In genomic region chr17:82205720-82206508, GRCh38 we compare ENCODE assay signal across 8 cellular contexts. TPM values are rescaled to one million over a fixed set of nuclear protein-coding genes. Genes with fewer than 3 reads are reported as not detected.
DNase-seq lines count a peak whose midpoint lies in the region; ATAC-seq, FAIRE-seq and TF ChIP-seq lines count a peak whose summit lies in the region.

No MANE protein-coding gene starts in this region.

- intact Hi-C loops in HepG2 (cut with micrococcal nuclease; ENCODE audit: unreplicated experiment), result loop anchor here (2.0 kb wide), 1 partner anchor 31 kb away; no protein-coding TSS in a partner anchor

- peak; percentile 91 for FAIRE-seq in HepG2 (lab: Jason Lieb, UNC)

- no peaks in the 10 kb centered on the region for H3K79me2 ChIP-seq in HepG2 (ENCODE audit: insufficient read depth, low read length)

- WGBS in HepG2 (ENCODE audit: low lambda C conversion rate), result 24% methylated on average over 19 of the region's 21 CpGs

- H4K20me1 ChIP-seq in HepG2 (ENCODE audit: insufficient read depth, low read length), result no peaks in the 10 kb centered on the region

- POLR2A ChIA-PET in HepG2 (lab: Yijun Ruan, JAX), result interaction anchor here (0.7 to 2.0 kb wide), 14 partner anchors 9 to 168 kb away, joined by 3 to 28 read pairs (median 3); partner anchors contain the start of genes DCXR and SLC16A3

- H2AFZ ChIP-seq in HepG2 (ENCODE audit: low read length), result peak overlapping the region; percentile 74

- no peak for TF ChIP-seq EP300 in HepG2 (IDR thresholded peaks at IDR 0.05; ENCODE audit: low read depth in 2 of 2, low read length in 2 of 2)
- no peak; the same call in 1 of the 2 replicates for TF ChIP-seq EP300 in HepG2 (CRISPR knock-in tag; IDR thresholded peaks at IDR 0.05; ENCODE audit: borderline replicate concordance)

- H3K4me1 ChIP-seq in HepG2 (ENCODE audit: insufficient read depth, low read length), result peaks cover 20% of the 10 kb centered on the region

- CTCF ChIA-PET in HepG2 (lab: Yijun Ruan, JAX; ENCODE audit: low intra/inter-chr PET ratio, low total read pairs), result interaction anchor here (0.8 to 1.5 kb wide), 4 partner anchors 10 to 115 kb away, joined by 3 to 7 read pairs (median 4); no protein-coding TSS in a partner anchor

- TF ChIP-seq CTCF in GM06990 (IDR thresholded peaks at IDR 0.05; ENCODE audit: insufficient read depth, low read length, poor library complexity, severe bottlenecking), result peak; percentile 94
- peak; percentile 98 for TF ChIP-seq CTCF in HepG2 (CRISPR knock-in tag; IDR thresholded peaks at IDR 0.05)

- peak overlapping the region; percentile 78 for H3K4me2 ChIP-seq in HepG2 (ENCODE audit: low read depth, low read length)

- H3K4me3 ChIP-seq in GM06990 (replicated peaks; ENCODE audit: low read depth, low read length), result no peak overlapping the region
- H3K4me3 ChIP-seq in HepG2 (replicated peaks in 1 of 3; ENCODE audit: insufficient read depth in 1 of 3, low read depth in 2 of 3, low read length in 3 of 3), result peak overlapping the region in 1 of 3 experiments; percentile 33; a peak in 2 of 6 replicates

- TF ChIP-seq RAD21 in HepG2 (CRISPR knock-in tag; IDR thresholded peaks at IDR 0.05), result peak; percentile 89

- no TSS peak for BruUV-seq in HepG2 (replicated peaks; lab: Mats Ljungman, UMichigan)

- ATAC-seq in HG03439 (IDR thresholded peaks at IDR 0.05; ENCODE audit: unreplicated experiment) (peak; percentile 69), HepG2 (peak; percentile 91)

- H3K9me3 ChIP-seq in HepG2 (ENCODE audit: low read length), result no peaks in the 10 kb centered on the region

- peak overlapping the region; percentile 26 for H3K27ac ChIP-seq in HepG2 (ENCODE audit: extremely low read length, insufficient read depth, low read length)

- H3K9ac ChIP-seq in HepG2 (ENCODE audit: insufficient read depth, low read depth, low read length), result peak overlapping the region; percentile 48

- in situ Hi-C loops in HepG2 (cut with HindIII; ENCODE audit: extremely low pct_ligation_motif_present, low pct_unique_long_range_greater_than_20kb), result no loop called here

- no peaks in the 10 kb centered on the region; the same call in 1 of the 2 replicates for H3K36me3 ChIP-seq in GM06990 (ENCODE audit: control insufficient read depth, insufficient read depth, low read length)
- peaks cover 0 to 3% of the 10 kb centered on the region in 2 experiments; a peak in 1 of 5 replicates for H3K36me3 ChIP-seq in HepG2 (replicated peaks in 1 of 2; ENCODE audit: control insufficient read depth in 1 of 2, insufficient read depth in 2 of 2, low read length in 2 of 2)

- DNase-seq in GM06990 (ENCODE audit: extremely low read depth, insufficient read length), result peak; percentile 80
- peak; percentile 70 for DNase-seq in NCI-H526 treated with DMSO at 0.1 percent for 48 hours (lab: John Stamatoyannopoulos, UW)
- DNase-seq in activated CD4-positive, alpha-beta T cell treated with anti-CD3 and anti-CD28 coated beads for 48 hours, result peak; percentile 85
- DNase-seq in dedifferentiated amniotic fluid mesenchymal stem cell (ENCODE audit: extremely low spot score), result peak; percentile 87
- peak; percentile 84 for DNase-seq in HepG2 (ENCODE audit: low spot score)
- DNase-seq in stimulated activated CD4-positive, alpha-beta T cell treated with anti-CD3 and anti-CD28 coated beads, Interleukin-4, amount 100 ng/mL, for 1 hour, result peak; percentile 74
- no peak for DNase-seq in NCI-H524 treated with DMSO at 0.1 percent for 48 hours (lab: John Stamatoyannopoulos, UW)

- TF ChIP-seq POLR2A in HepG2 (IDR thresholded peaks at IDR 0.05; ENCODE audit: insufficient read depth in 1 of 2, low read depth in 2 of 2, low read length in 2 of 2), result peak; percentile 66 to 88

- H3K27me3 ChIP-seq in GM06990 (replicated peaks; ENCODE audit: control insufficient read depth, insufficient read depth, low read length), result no peaks in the 10 kb centered on the region
- H3K27me3 ChIP-seq in HepG2 (ENCODE audit: control insufficient read depth in 1 of 2, insufficient read depth in 2 of 2, low read length in 2 of 2), result no peaks in the 10 kb centered on the region

TF ChIP-seq in HepG2, 621 proteins besides CTCF, POLR2A, EP300 and RAD21 (continues in another document):
- TF ChIP-seq KLF13 (CRISPR knock-in tag; IDR thresholded peaks at IDR 0.05) (no peak), ZFP36L1 (CRISPR knock-in tag; IDR thresholded peaks at IDR 0.05) (no peak)

RNA-seq across cellular contexts. Expression of gene CCDC57, which starts 6.7 kb away (rescaled TPM):
- 54.8 and 59.9 TPM in 2 replicates for total RNA-seq in HepG2 (2016; rRNA removed; fragmentation: Illumina TruSeq; extraction: Trizol)
- total RNA-seq in HepG2 (2016; cell fraction: cytosol; rRNA removed; fragmentation: Illumina TruSeq; extraction: Trizol; ENCODE audit: low read depth), result 85.1 and 122 TPM in 2 replicates
- 54.5 and 62.8 TPM in 2 replicates for total RNA-seq in HepG2 (2016; cell fraction: insoluble cytoplasmic fraction; rRNA removed; fragmentation: Illumina TruSeq; extraction: Trizol)
- total RNA-seq in HepG2 (2016; cell fraction: membrane; rRNA removed; fragmentation: Illumina TruSeq; extraction: Trizol), result 78.3 and 105 TPM in 2 replicates
- 40.6 and 45.1 TPM in 2 replicates for total RNA-seq in HepG2 (2016; cell fraction: nucleus; rRNA removed; fragmentation: Illumina TruSeq; extraction: Trizol)
- polyA plus RNA-seq in HepG2 (2011; rRNA removed), result 59.3 and 69.8 TPM in 2 replicates
- polyA plus RNA-seq in HepG2 (2011; cell fraction: cytosol; rRNA removed), result 59.9 and 140 TPM in 2 replicates
- polyA plus RNA-seq in HepG2 (2011; cell fraction: nucleus; rRNA removed), result 103 and 130 TPM in 2 replicates
- polyA plus RNA-seq in HepG2 (2012), result 48.8 and 63.7 TPM in 2 replicates
- 113 and 149 TPM in 2 replicates for polyA plus RNA-seq in HepG2 (2016; cell fraction: cytosol; fragmentation: Illumina TruSeq; extraction: Trizol; ENCODE audit: low read depth)
- 62.5 and 66.4 TPM in 2 replicates for polyA plus RNA-seq in HepG2 (2016; cell fraction: insoluble cytoplasmic fraction; fragmentation: Illumina TruSeq; extraction: Trizol; ENCODE audit: low read depth)
- 95.1 and 110 TPM in 2 replicates for polyA plus RNA-seq in HepG2 (2016; cell fraction: membrane; fragmentation: Illumina TruSeq; extraction: Trizol; ENCODE audit: low read depth)
- polyA plus RNA-seq in HepG2 (2016; cell fraction: nucleus; fragmentation: Illumina TruSeq; extraction: Trizol; ENCODE audit: insufficient read depth, low read depth), result 121 and 124 TPM in 2 replicates
- polyA minus RNA-seq in HepG2 (2011; rRNA and poly(A)+ RNA removed; ENCODE audit: low replicate concordance), result 23.1 and 32.6 TPM in 2 replicates
- 18.1 and 19.8 TPM in 2 replicates for polyA minus RNA-seq in HepG2 (2011; cell fraction: cytosol; rRNA and poly(A)+ RNA removed)
- 27.6 and 37.2 TPM in 2 replicates for polyA minus RNA-seq in HepG2 (2011; cell fraction: nucleus; rRNA and poly(A)+ RNA removed)

RNA-seq across cellular contexts. Expression of gene SLC16A3, which starts 22.9 kb away (rescaled TPM):
- total RNA-seq in HepG2 (2016; rRNA removed; fragmentation: Illumina TruSeq; extraction: Trizol), result 99.9 and 242 TPM in 2 replicates
- 51.0 and 61.4 TPM in 2 replicates for total RNA-seq in HepG2 (2016; cell fraction: cytosol; rRNA removed; fragmentation: Illumina TruSeq; extraction: Trizol; ENCODE audit: low read depth)
- 83.6 and 248 TPM in 2 replicates for total RNA-seq in HepG2 (2016; cell fraction: insoluble cytoplasmic fraction; rRNA removed; fragmentation: Illumina TruSeq; extraction: Trizol)
- total RNA-seq in HepG2 (2016; cell fraction: membrane; rRNA removed; fragmentation: Illumina TruSeq; extraction: Trizol), result 88.3 and 97.4 TPM in 2 replicates
- total RNA-seq in HepG2 (2016; cell fraction: nucleus; rRNA removed; fragmentation: Illumina TruSeq; extraction: Trizol), result 164 and 200 TPM in 2 replicates
- polyA plus RNA-seq in HepG2 (2011; rRNA removed), result 349 and 598 TPM in 2 replicates
- polyA plus RNA-seq in HepG2 (2011; cell fraction: cytosol; rRNA removed), result 384 and 554 TPM in 2 replicates
- 293 and 327 TPM in 2 replicates for polyA plus RNA-seq in HepG2 (2011; cell fraction: nucleus; rRNA removed)
- polyA plus RNA-seq in HepG2 (2012), result 348 and 404 TPM in 2 replicates
- polyA plus RNA-seq in HepG2 (2016; cell fraction: cytosol; fragmentation: Illumina TruSeq; extraction: Trizol; ENCODE audit: low read depth), result 38.7 and 40.7 TPM in 2 replicates
- polyA plus RNA-seq in HepG2 (2016; cell fraction: insoluble cytoplasmic fraction; fragmentation: Illumina TruSeq; extraction: Trizol; ENCODE audit: low read depth), result 95.9 and 111 TPM in 2 replicates
- polyA plus RNA-seq in HepG2 (2016; cell fraction: membrane; fragmentation: Illumina TruSeq; extraction: Trizol; ENCODE audit: low read depth), result 61.0 and 65.9 TPM in 2 replicates
- polyA plus RNA-seq in HepG2 (2016; cell fraction: nucleus; fragmentation: Illumina TruSeq; extraction: Trizol; ENCODE audit: insufficient read depth, low read depth), result 334 and 368 TPM in 2 replicates
- polyA minus RNA-seq in HepG2 (2011; rRNA and poly(A)+ RNA removed; ENCODE audit: low replicate concordance), result 181 and 1,731 TPM in 2 replicates
- polyA minus RNA-seq in HepG2 (2011; cell fraction: cytosol; rRNA and poly(A)+ RNA removed), result 365 and 408 TPM in 2 replicates
- 137 and 145 TPM in 2 replicates for polyA minus RNA-seq in HepG2 (2011; cell fraction: nucleus; rRNA and poly(A)+ RNA removed)
